In genomic region chr21:43815991-43816390, GRCh38 we compare ENCODE assay signal across 27 cellular contexts.
"Had no signal": no experiment of that assay in that cellular context is flagged by ENCODE, and none has a peak within 500 bp of the region (broad histone marks: within the 10 kb centered on the region; RNA-seq: fewer than 3 reads in every experiment).

No MANE protein-coding gene starts in this region.

- H3K36me3 ChIP-seq: ascending aorta, MG63 had no signal

- H3K27ac Mint-ChIP-seq: activated CD8-positive, alpha-beta T cell treated with anti-CD3 and anti-CD28 coated beads for 36 hours; activated naive CD4-positive, alpha-beta T cell treated with anti-CD3 and anti-CD28 coated beads, Interleukin-2, amount 50 U/mL, for 72 hours; activated naive CD8-positive, alpha-beta T cell treated with anti-CD3 and anti-CD28 coated beads, Interleukin-2, amount 50 U/mL, for 24 hours; T-cell had no signal

- H3K27me3 Mint-ChIP-seq: activated CD8-positive, alpha-beta T cell treated with anti-CD3 and anti-CD28 coated beads for 36 hours; activated naive CD8-positive, alpha-beta T cell treated with anti-CD3 and anti-CD28 coated beads, Interleukin-2, amount 50 U/mL, for 24 hours; T-cell had no signal

- H3K9me3 ChIP-seq: ascending aorta, MG63 had no signal

- H3K4me3 Mint-ChIP-seq: activated CD8-positive, alpha-beta T cell treated with anti-CD3 and anti-CD28 coated beads for 36 hours; activated naive CD8-positive, alpha-beta T cell treated with anti-CD3 and anti-CD28 coated beads, Interleukin-2, amount 50 U/mL, for 24 hours; central memory CD8-positive, alpha-beta T cell; T-cell had no signal

- H3K27ac ChIP-seq: ascending aorta, body of pancreas, SK-N-MC had no signal

- ATAC-seq: activated CD4-positive, CD25-positive, alpha-beta regulatory T cell treated with anti-CD3 and anti-CD28 coated beads, Interleukin-2, amount 50 U/mL, for 24 hours; activated CD8-positive, alpha-beta T cell treated with anti-CD3 and anti-CD28 coated beads for 36 hours; activated naive CD4-positive, alpha-beta T cell treated with anti-CD3 and anti-CD28 coated beads, Interleukin-2, amount 50 U/mL, for 72 hours; activated naive CD8-positive, alpha-beta T cell treated with anti-CD3 and anti-CD28 coated beads, Interleukin-2, amount 50 U/mL, for 24 hours; body of pancreas; T-cell had no signal

- H3K27me3 ChIP-seq: ascending aorta, body of pancreas, MG63 had no signal

- H3K4me3 ChIP-seq: ascending aorta, body of pancreas, MG63, SK-N-MC had no signal

- H3K9me3 Mint-ChIP-seq: activated naive CD4-positive, alpha-beta T cell treated with anti-CD3 and anti-CD28 coated beads, Interleukin-2, amount 50 U/mL, for 72 hours had no signal

- FAIRE-seq: bronchial epithelial cell had no signal

- DNase-seq: activated CD4-positive, alpha-beta T cell treated with anti-CD3 and anti-CD28 coated beads for 4 hours; activated CD8-positive, alpha-beta memory T cell treated with anti-CD3 and anti-CD28 coated beads, Interleukin-2, amount 50 U/mL, for 4 hours; activated CD8-positive, alpha-beta T cell treated with anti-CD3 and anti-CD28 coated beads for 36 hours; activated effector memory CD4-positive, alpha-beta T cell treated with anti-CD3 and anti-CD28 coated beads, Interleukin-2, amount 50 U/mL, for 16 hours; activated naive CD4-positive, alpha-beta T cell treated with Interleukin-2 at 50 U/mL for 16 hours; activated naive CD8-positive, alpha-beta T cell treated with anti-CD3 and anti-CD28 coated beads, Interleukin-2, amount 50 U/mL, for 24 hours; activated T-cell treated with anti-CD3 and anti-CD28 coated beads, Interleukin-2, amount 50 U/mL, for 1 hour; amniotic stem cell; body of pancreas; KG1; MG63; MV-4-11; NCI-H1092 treated with DMSO at 0.1 percent for 48 hours; NCI-H1417 treated with DMSO at 0.1 percent for 48 hours; NCI-H1694; NCI-H2029 treated with DMSO at 0.1 percent for 48 hours; NCI-H510A treated with DMSO at 0.1 percent for 48 hours; NK-92 treated with Interleukin-12 subunit alpha and Interleukin-12 subunit beta, amount 100 ng/mL, for 24 hours; T-cell; T-helper 2 cell; T1000 had no signal
